16 cellular contexts compared by ENCODE assay signal in the genomic region with DNA sequence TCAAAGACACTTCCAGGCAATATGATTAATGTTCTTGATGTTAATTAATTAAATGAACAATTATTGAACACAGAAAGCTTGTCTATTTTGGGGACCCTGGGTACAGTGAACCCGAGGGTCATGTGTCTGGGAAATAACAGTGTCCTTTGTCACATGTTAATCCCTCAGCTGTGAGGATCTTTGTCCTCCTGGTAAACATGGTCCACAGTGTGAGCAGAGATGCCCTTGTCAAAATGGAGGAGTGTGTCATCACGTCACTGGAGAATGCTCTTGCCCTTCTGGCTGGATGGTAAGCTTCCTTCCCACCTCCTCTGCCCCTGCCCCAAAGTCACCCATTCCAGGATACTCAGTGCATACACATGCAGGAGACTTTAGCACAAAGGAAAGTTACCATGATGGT.
A peak's percentile ranks its signal among the peaks of the same experiment; 100 is the strongest.
DNase-seq lines count a peak whose midpoint lies in the region; ATAC-seq and TF ChIP-seq lines count a peak whose summit lies in the region.
"Had no signal": no experiment of that assay in that cellular context is flagged by ENCODE, and none has a peak within 500 bp of the region (broad histone marks: within the 10 kb centered on the region; RNA-seq: fewer than 3 reads in every experiment).

No MANE protein-coding gene starts in this region.

- no peaks in the 10 kb centered on the region for H3K79me1 ChIP-seq in trophoblast cell (ENCODE audit: low read length)

- H3K27ac ChIP-seq in cingulate gyrus (ENCODE audit: low read depth, low read length), result peak overlapping the region; percentile 66
- H3K27ac ChIP-seq in trophoblast cell (ENCODE audit: low read depth, low read length), result no peak overlapping the region
- no peak overlapping the region for H3K27ac ChIP-seq in A673 (ENCODE audit: low read depth, low read length, poor library complexity, severe bottlenecking)
- H3K27ac ChIP-seq: 22Rv1, A549, C4-2B had no signal

- H3K4ac ChIP-seq in trophoblast cell (ENCODE audit: low read depth, low read length), result no peak overlapping the region

- H4K8ac ChIP-seq in trophoblast cell (ENCODE audit: low read depth, low read length), result no peak overlapping the region

- intact Hi-C loops in A673 (cut with micrococcal nuclease; ENCODE audit: unreplicated experiment), result no loop called here

- no TSS peak for BruUV-seq in A673 (replicated peaks; lab: Mats Ljungman, UMichigan)

- no peak for TF ChIP-seq CTCF in A673 (conservative IDR thresholded peaks at IDR 0.05; ENCODE audit: low read depth, low read length)

- DNase-seq in Ammon's horn (ENCODE audit: low spot score) (peak; percentile 27), trophoblast cell (no peak), superior temporal gyrus (ENCODE audit: extremely low spot score) (peak; percentile 60), NCI-H128 (lab: John Stamatoyannopoulos, UW; ENCODE audit: unreplicated experiment) (no peak), KBM-7 (no peak), A673 (ENCODE audit: low spot score) (no peak)
- DNase-seq: Caco-2; CD4-positive, alpha-beta T cell; HCEC 1CT; IMR-90 had no signal

- H4K12ac ChIP-seq in trophoblast cell (ENCODE audit: low read depth, low read length), result peak overlapping the region; percentile 54

- H3K4me3 ChIP-seq in trophoblast cell (ENCODE audit: low read depth, low read length), result no peak overlapping the region
- no peak overlapping the region for H3K4me3 ChIP-seq in A673 (ENCODE audit: low read depth, low read length, poor library complexity, severe bottlenecking)
- H3K4me3 ChIP-seq: A549, GM23338 had no signal

- POLR2A ChIA-PET in A673 (lab: Charles Lee; ENCODE audit: low non-redundant PET), result no interaction called here

- H4K91ac ChIP-seq in trophoblast cell (ENCODE audit: low read depth, low read length), result no peak overlapping the region

- no peak overlapping the region for H2BK120ac ChIP-seq in trophoblast cell (ENCODE audit: insufficient read depth, low read length, poor library complexity)

- H3K14ac ChIP-seq in trophoblast cell (ENCODE audit: low read length), result no peak overlapping the region

- CTCF ChIA-PET in A673 (lab: Charles Lee), result no interaction called here

- H3K27me3 ChIP-seq in trophoblast cell (ENCODE audit: insufficient read depth, low read length), result no peaks in the 10 kb centered on the region
- no peaks in the 10 kb centered on the region for H3K27me3 ChIP-seq in A673 (replicated peaks; ENCODE audit: insufficient read depth, low read depth, low read length, poor library complexity)

- no peaks in the 10 kb centered on the region for H3K9me3 ChIP-seq in trophoblast cell (ENCODE audit: insufficient read depth, low read depth, low read length)
- H3K9me3 ChIP-seq in A673 (ENCODE audit: low read depth, low read length, poor library complexity, severe bottlenecking), result no peaks in the 10 kb centered on the region
- H3K9me3 ChIP-seq: A549, Caco-2 had no signal

- no peak for ATAC-seq in GM18907 (IDR thresholded peaks at IDR 0.05; ENCODE audit: unreplicated experiment)
- ATAC-seq: A549, GM23338 had no signal

- H2BK12ac ChIP-seq in trophoblast cell (ENCODE audit: low read length), result no peak overlapping the region

- H3K79me2 ChIP-seq in trophoblast cell (ENCODE audit: control insufficient read depth, insufficient read depth, low read length, poor library complexity), result no peaks in the 10 kb centered on the region

- no peak overlapping the region for H2BK5ac ChIP-seq in trophoblast cell (ENCODE audit: low read depth, low read length, poor library complexity)

- H3K9ac ChIP-seq in trophoblast cell (ENCODE audit: low read length), result no peak overlapping the region

- H3K4me1 ChIP-seq in trophoblast cell (ENCODE audit: control insufficient read depth in 1 of 2, insufficient read depth in 2 of 2, low read length in 2 of 2) (no peaks in the 10 kb centered on the region), A673 (ENCODE audit: insufficient read depth, low read length, poor library complexity, severe bottlenecking) (no peaks in the 10 kb centered on the region)
- H3K4me1 ChIP-seq: A549, Caco-2 had no signal

- WGBS in trophoblast cell (ENCODE audit: extremely low coverage, insufficient coverage, insufficient read length), result no CpG with 5 or more reads among the region's 2 CpGs

- in situ Hi-C loops in KBM-7 (cut with MboI; ENCODE audit: low pct_unique_long_range_greater_than_20kb, low sequenced_read_pairs), result no loop called here

- peak overlapping the region; percentile 94 for H3K23ac ChIP-seq in trophoblast cell (ENCODE audit: low read length)

- no peak overlapping the region for H3K4me2 ChIP-seq in trophoblast cell (ENCODE audit: low read length)
- H3K4me2 ChIP-seq: A549, GM23338 had no signal

- no peak overlapping the region for H3K18ac ChIP-seq in trophoblast cell (ENCODE audit: low read length)

- H2AK5ac ChIP-seq in trophoblast cell (ENCODE audit: low read length), result no peak overlapping the region

- peaks cover 0 to 2% of the 10 kb centered on the region in 2 experiments for H3K36me3 ChIP-seq in trophoblast cell (ENCODE audit: control insufficient read depth in 1 of 2, insufficient read depth in 2 of 2, low read length in 2 of 2)
- H3K36me3 ChIP-seq in A673 (ENCODE audit: insufficient read depth, low read length, poor library complexity, severe bottlenecking), result no peaks in the 10 kb centered on the region

- no peak overlapping the region for H2AFZ ChIP-seq in trophoblast cell (ENCODE audit: insufficient read depth, low read length, poor library complexity)
- H2AFZ ChIP-seq: GM23338 had no signal

Comparison
In these comparisons a context has a peak if more than half of its experiments do, and no peak if none do; other contexts are left out.
1. DNase-seq: peak in Ammon's horn (single experiment) and superior temporal gyrus (single experiment); none in trophoblast cell (0 of 2), NCI-H128 (single experiment), KBM-7 (single experiment) and A673 (single experiment).